19 cellular contexts compared by ENCODE assay signal in the genomic region with DNA sequence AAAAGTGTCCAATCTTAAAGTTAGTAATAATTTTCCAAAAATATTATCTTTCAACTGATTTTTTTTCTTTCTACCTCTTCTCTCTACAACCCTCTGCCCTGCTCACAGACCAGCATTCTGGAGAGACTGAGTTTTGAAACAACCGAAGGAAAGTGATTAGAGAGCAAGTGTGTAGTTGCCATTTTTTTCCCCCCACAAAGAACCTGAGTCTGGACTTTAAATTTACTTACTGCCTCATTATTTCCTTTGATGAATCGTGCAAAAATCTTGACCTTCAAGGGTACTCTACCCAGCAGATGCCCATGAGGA.
DNase-seq lines count a peak whose midpoint lies in the region; ATAC-seq and TF ChIP-seq lines count a peak whose summit lies in the region.
"Had no signal": no experiment of that assay in that cellular context is flagged by ENCODE, and none has a peak within 500 bp of the region (broad histone marks: within the 10 kb centered on the region; RNA-seq: fewer than 3 reads in every experiment).

No MANE protein-coding gene starts in this region.

- H3K79me2 ChIP-seq in ACC112 (ENCODE audit: control insufficient read depth, insufficient read depth, low read length, unreplicated experiment) (no peaks in the 10 kb centered on the region), HCT116 (ENCODE audit: insufficient read depth, low read length) (no peaks in the 10 kb centered on the region)

- H3K4me3 ChIP-seq in ACC112 (ENCODE audit: low read depth, low read length) (no peak overlapping the region), HCT116 (replicated peaks in 1 of 2; ENCODE audit: low read depth in 1 of 2, low read length in 2 of 2) (no peak overlapping the region), neuronal stem cell (ENCODE audit: low read length in 2 of 2) (no peak overlapping the region), left lung (no peak overlapping the region)
- H3K4me3 ChIP-seq: MG63, Peyer's patch had no signal

- TF ChIP-seq POLR2A in HCT116 (IDR thresholded peaks at IDR 0.05; ENCODE audit: borderline replicate concordance, extremely low read depth, insufficient read depth, insufficient read length), result no peak

- H4K20me1 ChIP-seq in HCT116 (ENCODE audit: insufficient read depth), result no peaks in the 10 kb centered on the region

- no peak overlapping the region for H3K23ac ChIP-seq in neuronal stem cell (ENCODE audit: low read depth, low read length, poor library complexity)

- no peak overlapping the region for H4K8ac ChIP-seq in neuronal stem cell (ENCODE audit: low read depth, low read length)

- H3K9ac ChIP-seq in HCT116 (ENCODE audit: low read length) (peak overlapping the region; percentile 47), neuronal stem cell (ENCODE audit: low read depth, low read length, poor library complexity) (no peak overlapping the region)

- H2AK5ac ChIP-seq in neuronal stem cell (ENCODE audit: low read depth, low read length), result no peak overlapping the region

- no peak overlapping the region for H2BK15ac ChIP-seq in neuronal stem cell (ENCODE audit: low read length)

- no peak overlapping the region for H2BK12ac ChIP-seq in neuronal stem cell (ENCODE audit: low read length)

- H3K79me1 ChIP-seq in neuronal stem cell (ENCODE audit: low read depth, low read length), result no peaks in the 10 kb centered on the region

- RAD21 ChIA-PET in HCT116 (lab: Charles Lee; ENCODE audit: low non-redundant PET in 1 of 2, low total read pairs in 2 of 2, uncharacterized antibody in 2 of 2, unreplicated experiment in 2 of 2), result no interaction called here

- no peak overlapping the region for H3K4ac ChIP-seq in neuronal stem cell (ENCODE audit: low read length)

- H3K14ac ChIP-seq in neuronal stem cell (ENCODE audit: low read length), result no peak overlapping the region

- H2AFZ ChIP-seq in ACC112 (ENCODE audit: low read length, unreplicated experiment), result peak overlapping the region; percentile 53
- H2AFZ ChIP-seq in HCT116 (ENCODE audit: low read depth, low read length, poor library complexity, severe bottlenecking), result no peak overlapping the region
- H2AFZ ChIP-seq in neuronal stem cell (ENCODE audit: low read length), result peak overlapping the region; percentile 30

- H3K9me3 ChIP-seq in HCT116 (ENCODE audit: control insufficient read depth in 1 of 2, insufficient read depth in 1 of 2, low read depth in 1 of 2, low read length in 2 of 2) (peaks cover 0 to 8% of the 10 kb centered on the region in 2 experiments; a peak in 1 of 4 replicates), neuronal stem cell (replicated peaks in 1 of 2; ENCODE audit: control insufficient read depth in 2 of 2, insufficient read depth in 1 of 2, low read depth in 1 of 2, low read length in 2 of 2) (peaks cover 2 to 19% of the 10 kb centered on the region in 2 donors), left lung (no peaks in the 10 kb centered on the region)
- H3K9me3 ChIP-seq: MG63, Peyer's patch had no signal

- no peaks in the 10 kb centered on the region for H3K27me3 ChIP-seq in ACC112 (ENCODE audit: insufficient read depth, low read length)
- no peaks in the 10 kb centered on the region for H3K27me3 ChIP-seq in HCT116 (ENCODE audit: insufficient read depth, low read length)
- no peaks in the 10 kb centered on the region for H3K27me3 ChIP-seq in neuronal stem cell (ENCODE audit: control insufficient read depth in 3 of 3, insufficient read depth in 3 of 3, low read depth in 1 of 3, low read length in 3 of 3)
- H3K27me3 ChIP-seq in left lung, result no peaks in the 10 kb centered on the region
- H3K27me3 ChIP-seq: MG63, Peyer's patch had no signal

- no peak overlapping the region for H2BK5ac ChIP-seq in neuronal stem cell (ENCODE audit: low read length)

- TF ChIP-seq CTCF in HCT116 (IDR thresholded peaks at IDR 0.05 in 2 of 3, conservative IDR thresholded peaks at IDR 0.05 in 1 of 3; ENCODE audit: borderline replicate concordance in 1 of 3, insufficient read depth in 1 of 3, low read depth in 2 of 3, low read length in 2 of 3) (no peak), VCaP (conservative IDR thresholded peaks at IDR 0.05) (no peak), left lung (IDR thresholded peaks at IDR 0.05) (no peak)

- ATAC-seq in HCT116 (peak; percentile 54), left lung (no peak), HG02884 (IDR thresholded peaks at IDR 0.05; ENCODE audit: unreplicated experiment) (no peak)

- CTCF ChIA-PET in HCT116 (lab: Charles Lee), result no interaction called here

- H2BK120ac ChIP-seq in neuronal stem cell (ENCODE audit: low read depth, low read length), result no peak overlapping the region

- TF ChIP-seq RAD21 in HCT116 (IDR thresholded peaks at IDR 0.05; ENCODE audit: low read depth), result no peak

- H3K18ac ChIP-seq in neuronal stem cell (ENCODE audit: low read length), result no peak overlapping the region

- no peak overlapping the region for H4K91ac ChIP-seq in neuronal stem cell (ENCODE audit: low read depth, low read length, poor library complexity)

- intact Hi-C loops in HCT116 (cut with micrococcal nuclease) (loop anchor here (1.0 to 5.0 kb wide), 4 partner anchors 69 to 333 kb away; a partner anchor contains a TSS), left lung (cut with DNase I) (loop anchor here in 1 of 2 donors (5.0 to 10.0 kb wide), 2 partner anchors 171 to 334 kb away; no protein-coding TSS in a partner anchor)

- POLR2A ChIA-PET in HCT116 (lab: Charles Lee), result no interaction called here

- H3K36me3 ChIP-seq in ACC112 (ENCODE audit: insufficient read depth, low read length) (no peaks in the 10 kb centered on the region), HCT116 (ENCODE audit: control insufficient read depth in 1 of 2, insufficient read depth in 2 of 2, low read length in 2 of 2) (peaks cover 0 to 20% of the 10 kb centered on the region in 2 experiments; a peak in 2 of 4 replicates), neuronal stem cell (replicated peaks in 1 of 2; ENCODE audit: control insufficient read depth in 2 of 2, insufficient read depth in 2 of 2, low read length in 2 of 2) (no peaks in the 10 kb centered on the region), left lung (no peaks in the 10 kb centered on the region)
- H3K36me3 ChIP-seq: MG63, Peyer's patch had no signal

- H3K9me2 ChIP-seq in HCT116 (ENCODE audit: insufficient read depth), result no peaks in the 10 kb centered on the region

- no TSS peak for BruUV-seq in HCT116 (replicated peaks; lab: Mats Ljungman, UMichigan)

- H3K4me2 ChIP-seq in HCT116 (ENCODE audit: low read length) (peak overlapping the region; percentile 62), neuronal stem cell (ENCODE audit: insufficient read depth, low read length, poor library complexity, severe bottlenecking) (no peak overlapping the region)

- DNase-seq in HCT116 (ENCODE audit: low read depth, low spot score) (no peak), neuronal stem cell (ENCODE audit: low spot score) (no peak), left lung (no peak), T1000 (lab: John Stamatoyannopoulos, UW) (no peak)
- DNase-seq: ACHN, DMS53, H7, HFFc6, KG1, MG63, NCI-H2029, NCI-H446, NCI-H526 treated with DMSO at 0.1 percent for 48 hours, Peyer's patch, SIG-M5, T-helper 1 cell had no signal

- WGBS in neuronal stem cell (ENCODE audit: extremely low coverage in 2 of 2, insufficient read length in 2 of 2, insufficient replicate concordance in 1 of 2), 2 donors, result no CpG with 5 or more reads among the region's 2 CpGs

- no peak overlapping the region for H3K27ac ChIP-seq in ACC112 (ENCODE audit: low read depth, low read length)
- peak overlapping the region; percentile 93 for H3K27ac ChIP-seq in HCT116 (ENCODE audit: low read depth, low read length)
- H3K27ac ChIP-seq in VCaP, result peak overlapping the region; percentile 2
- no peak overlapping the region for H3K27ac ChIP-seq in neuronal stem cell (replicated peaks; ENCODE audit: low read length)
- no peak overlapping the region for H3K27ac ChIP-seq in left lung
- H3K27ac ChIP-seq: Peyer's patch had no signal

- H3K4me1 ChIP-seq in ACC112 (ENCODE audit: control insufficient read depth, insufficient read depth, low read length, unreplicated experiment) (peaks cover 14% of the 10 kb centered on the region), HCT116 (ENCODE audit: control insufficient read depth in 1 of 2, insufficient read depth in 2 of 2, low read length in 2 of 2) (peaks cover 31 to 59% of the 10 kb centered on the region in 2 experiments), neuronal stem cell (ENCODE audit: control insufficient read depth in 2 of 2, insufficient read depth in 1 of 2, low read depth in 1 of 2, low read length in 2 of 2) (no peaks in the 10 kb centered on the region), left lung (peaks cover 0 to 6% of the 10 kb centered on the region in 2 donors)
- H3K4me1 ChIP-seq: Peyer's patch had no signal

TF ChIP-seq in HCT116, 20 proteins besides CTCF, POLR2A, EP300 and RAD21 (continues in another document):
- no peak for TF ChIP-seq FOSL1 (IDR thresholded peaks at IDR 0.05; ENCODE audit: low read depth)
- TF ChIP-seq EGR1 (IDR thresholded peaks at IDR 0.05; ENCODE audit: low read depth), result no peak
- TF ChIP-seq TCF7L2 (IDR thresholded peaks at IDR 0.05; ENCODE audit: borderline replicate concordance, extremely low read depth, insufficient read depth, insufficient read length), result no peak
- no peak for TF ChIP-seq ZFX (IDR thresholded peaks at IDR 0.05)
- no peak for TF ChIP-seq ELF1 (IDR thresholded peaks at IDR 0.05; ENCODE audit: borderline replicate concordance, low read depth)
- no peak for TF ChIP-seq SIN3A (IDR thresholded peaks at IDR 0.05; ENCODE audit: low read depth)
- TF ChIP-seq SRF (IDR thresholded peaks at IDR 0.05; ENCODE audit: low read depth), result no peak
- TF ChIP-seq, protein P1, sequence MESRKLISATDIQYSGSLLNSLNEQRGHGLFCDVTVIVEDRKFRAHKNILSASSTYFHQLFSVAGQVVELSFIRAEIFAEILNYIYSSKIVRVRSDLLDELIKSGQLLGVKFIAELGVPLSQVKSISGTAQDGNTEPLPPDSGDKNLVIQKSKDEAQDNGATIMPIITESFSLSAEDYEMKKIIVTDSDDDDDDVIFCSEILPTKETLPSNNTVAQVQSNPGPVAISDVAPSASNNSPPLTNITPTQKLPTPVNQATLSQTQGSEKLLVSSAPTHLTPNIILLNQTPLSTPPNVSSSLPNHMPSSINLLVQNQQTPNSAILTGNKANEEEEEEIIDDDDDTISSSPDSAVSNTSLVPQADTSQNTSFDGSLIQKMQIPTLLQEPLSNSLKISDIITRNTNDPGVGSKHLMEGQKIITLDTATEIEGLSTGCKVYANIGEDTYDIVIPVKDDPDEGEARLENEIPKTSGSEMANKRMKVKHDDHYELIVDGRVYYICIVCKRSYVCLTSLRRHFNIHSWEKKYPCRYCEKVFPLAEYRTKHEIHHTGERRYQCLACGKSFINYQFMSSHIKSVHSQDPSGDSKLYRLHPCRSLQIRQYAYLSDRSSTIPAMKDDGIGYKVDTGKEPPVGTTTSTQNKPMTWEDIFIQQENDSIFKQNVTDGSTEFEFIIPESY (IDR thresholded peaks at IDR 0.05; ENCODE audit: extremely low read depth, insufficient replicate concordance, low read length), result no peak
- TF ChIP-seq, protein P2, sequence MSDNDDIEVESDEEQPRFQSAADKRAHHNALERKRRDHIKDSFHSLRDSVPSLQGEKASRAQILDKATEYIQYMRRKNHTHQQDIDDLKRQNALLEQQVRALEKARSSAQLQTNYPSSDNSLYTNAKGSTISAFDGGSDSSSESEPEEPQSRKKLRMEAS (IDR thresholded peaks at IDR 0.05), result no peak
- TF ChIP-seq ZNF274 (IDR thresholded peaks at IDR 0.05; ENCODE audit: low read depth, low read length), result no peak
- TF ChIP-seq EZH2 (IDR thresholded peaks at IDR 0.05), result no peak

Comparison
In these comparisons a context has a peak if more than half of its experiments do, and no peak if none do; other contexts are left out.
1. H3K27ac ChIP-seq: peak in HCT116 (single experiment) and VCaP (single experiment); none in ACC112 (single experiment), neuronal stem cell (single experiment) and left lung (0 of 2).